In the genomic region with DNA sequence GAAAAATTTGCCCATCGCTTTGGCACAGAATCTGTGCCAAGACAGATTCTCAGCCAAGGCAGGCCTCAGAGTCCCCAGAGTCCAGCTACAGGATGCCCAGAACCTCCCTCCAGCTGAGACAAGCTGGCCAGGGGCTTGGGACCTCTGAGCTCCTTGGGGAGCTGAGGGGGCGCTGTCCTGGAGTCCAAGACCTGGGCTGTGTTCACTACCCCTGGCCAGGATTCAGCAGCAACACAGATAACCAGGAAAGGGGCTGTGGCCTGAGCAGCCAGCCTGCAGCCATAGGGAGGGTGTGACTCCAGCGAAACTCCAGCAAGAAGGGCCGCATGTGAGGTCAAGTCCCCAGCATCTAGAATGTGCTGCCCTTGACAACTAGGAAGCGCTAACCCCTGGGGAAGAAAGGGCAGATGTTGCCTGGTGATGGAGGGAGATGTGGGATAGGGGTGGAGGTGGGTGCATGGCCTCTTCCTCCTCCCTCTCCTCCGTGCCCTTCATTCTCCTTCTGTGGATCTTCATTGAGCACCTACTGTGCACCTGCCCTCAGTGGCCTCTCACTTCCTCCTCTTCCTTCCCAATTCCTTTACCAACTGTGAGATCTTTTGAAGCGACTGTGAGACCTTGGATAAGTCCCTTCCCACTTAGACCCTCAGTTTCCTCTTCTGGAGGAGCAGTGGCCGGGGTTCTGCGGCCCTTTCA, we compare ENCODE assay signal across 10 cellular contexts. TPM values are rescaled to one million over a fixed set of nuclear protein-coding genes. Genes with fewer than 3 reads are reported as not detected.
A peak's percentile ranks its signal among the peaks of the same experiment; 100 is the strongest.
DNase-seq lines count a peak whose midpoint lies in the region; ATAC-seq and TF ChIP-seq lines count a peak whose summit lies in the region.
"Had no signal": no experiment of that assay in that cellular context is flagged by ENCODE, and none has a peak within 500 bp of the region (broad histone marks: within the 10 kb centered on the region; RNA-seq: fewer than 3 reads in every experiment).

No MANE protein-coding gene starts in this region.

- ATAC-seq in natural killer cell treated with Interleukin-12 subunit alpha and Interleukin-12 subunit beta and Interleukin-15 and Interleukin-18, amount 100 ng/mL, for 72 hours: no peak
- no peak for ATAC-seq in natural killer cell
- ATAC-seq in HG02798 (IDR thresholded peaks at IDR 0.05; ENCODE audit: poor library complexity, unreplicated experiment): no peak
- no peak for ATAC-seq in HG03025 (IDR thresholded peaks at IDR 0.05; ENCODE audit: low FRiP score, unreplicated experiment)
- no peak for ATAC-seq in HG03457 (IDR thresholded peaks at IDR 0.05; ENCODE audit: unreplicated experiment)
- ATAC-seq: Panc1 had no signal

- intact Hi-C loops in natural killer cell (cut with micrococcal nuclease): no loop called here

- peak overlapping the region; percentile 94 to 95 for H3K27ac ChIP-seq in coronary artery

- TF ChIP-seq CTCF in natural killer cell (IDR thresholded peaks at IDR 0.05) (no peak), coronary artery (IDR thresholded peaks at IDR 0.05) (no peak), nephron progenitor cell (IDR thresholded peaks at IDR 0.05) (no peak)

- no peak for DNase-seq in natural killer cell treated with Interleukin-12 subunit alpha and Interleukin-12 subunit beta and Interleukin-15 and Interleukin-18, amount 100 ng/mL, for 72 hours (ENCODE audit: low spot score)
- DNase-seq in natural killer cell (no peak), coronary artery (ENCODE audit: low spot score) (no peak), nephron progenitor cell (no peak)
- DNase-seq in NK-92 treated with Interleukin-12 subunit alpha and Interleukin-12 subunit beta, amount 100 ng/mL, for 24 hours (lab: John Stamatoyannopoulos, UW): no peak

- H3K4me3 ChIP-seq in coronary artery: peak overlapping the region; percentile 84
- H3K4me3 ChIP-seq: MG63 had no signal

- H3K27me3 Mint-ChIP-seq in natural killer cell treated with Interleukin-12 subunit alpha and Interleukin-12 subunit beta and Interleukin-15 and Interleukin-18, amount 100 ng/mL, for 72 hours: no peaks in the 10 kb centered on the region
- H3K27me3 Mint-ChIP-seq in natural killer cell (ENCODE audit: low read depth in 2 of 2) (peaks cover 0 to 6% of the 10 kb centered on the region in 2 donors), nephron progenitor cell (ENCODE audit: low read depth, poor library complexity) (peaks cover 7% of the 10 kb centered on the region)

- H3K27ac Mint-ChIP-seq in natural killer cell treated with Interleukin-12 subunit alpha and Interleukin-12 subunit beta and Interleukin-15 and Interleukin-18, amount 100 ng/mL, for 72 hours: peak overlapping the region; percentile 94 to 95
- peak overlapping the region in 1 of 2 donors; percentile 60 for H3K27ac Mint-ChIP-seq in natural killer cell
- H3K27ac Mint-ChIP-seq in nephron progenitor cell: no peak overlapping the region

- H3K36me3 Mint-ChIP-seq in natural killer cell treated with Interleukin-12 subunit alpha and Interleukin-12 subunit beta and Interleukin-15 and Interleukin-18, amount 100 ng/mL, for 72 hours: no peaks in the 10 kb centered on the region
- H3K36me3 Mint-ChIP-seq in natural killer cell: no peaks in the 10 kb centered on the region
- no peaks in the 10 kb centered on the region for H3K36me3 Mint-ChIP-seq in nephron progenitor cell (ENCODE audit: low read depth)

- H3K4me3 Mint-ChIP-seq in natural killer cell treated with Interleukin-12 subunit alpha and Interleukin-12 subunit beta and Interleukin-15 and Interleukin-18, amount 100 ng/mL, for 72 hours: peak overlapping the region; percentile 83
- H3K4me3 Mint-ChIP-seq in natural killer cell: no peak overlapping the region
- peak overlapping the region; percentile 68 for H3K4me3 Mint-ChIP-seq in nephron progenitor cell

- H3K9me3 Mint-ChIP-seq in natural killer cell treated with Interleukin-12 subunit alpha and Interleukin-12 subunit beta and Interleukin-15 and Interleukin-18, amount 100 ng/mL, for 72 hours: no peaks in the 10 kb centered on the region
- H3K9me3 Mint-ChIP-seq in natural killer cell (no peaks in the 10 kb centered on the region), nephron progenitor cell (no peaks in the 10 kb centered on the region)

- H3K4me1 Mint-ChIP-seq in natural killer cell treated with Interleukin-12 subunit alpha and Interleukin-12 subunit beta and Interleukin-15 and Interleukin-18, amount 100 ng/mL, for 72 hours (ENCODE audit: low read depth in 2 of 2): peaks cover 63 to 67% of the 10 kb centered on the region in 2 donors
- H3K4me1 Mint-ChIP-seq in natural killer cell (peaks cover 27 to 45% of the 10 kb centered on the region in 2 donors), nephron progenitor cell (peaks cover 57% of the 10 kb centered on the region)

RNA-seq across cellular contexts. Expression of gene ARID5A, which starts 7.7 kb away (rescaled TPM):
- total RNA-seq in natural killer cell treated with Interleukin-12 subunit alpha and Interleukin-12 subunit beta and Interleukin-15 and Interleukin-18, amount 100 ng/mL, for 72 hours: 100 to 1,000 TPM in 1 of 2 donors, 10 to 100 TPM in 1; 81.4 to 115 TPM
- total RNA-seq in natural killer cell: 100 to 1,000 TPM in 2 of 3 donors, 10 to 100 TPM in 1; 90.9 to 117 (median 114) TPM

RNA-seq across cellular contexts. Expression of gene NEURL3, which starts 23.7 kb away (rescaled TPM):
- under 1 TPM in 1 of 2 donors, not detected in 1; 0.64 TPM for total RNA-seq in natural killer cell treated with Interleukin-12 subunit alpha and Interleukin-12 subunit beta and Interleukin-15 and Interleukin-18, amount 100 ng/mL, for 72 hours
- total RNA-seq in natural killer cell: not detected
